8 cellular contexts compared by ENCODE assay signal in the genomic region with DNA sequence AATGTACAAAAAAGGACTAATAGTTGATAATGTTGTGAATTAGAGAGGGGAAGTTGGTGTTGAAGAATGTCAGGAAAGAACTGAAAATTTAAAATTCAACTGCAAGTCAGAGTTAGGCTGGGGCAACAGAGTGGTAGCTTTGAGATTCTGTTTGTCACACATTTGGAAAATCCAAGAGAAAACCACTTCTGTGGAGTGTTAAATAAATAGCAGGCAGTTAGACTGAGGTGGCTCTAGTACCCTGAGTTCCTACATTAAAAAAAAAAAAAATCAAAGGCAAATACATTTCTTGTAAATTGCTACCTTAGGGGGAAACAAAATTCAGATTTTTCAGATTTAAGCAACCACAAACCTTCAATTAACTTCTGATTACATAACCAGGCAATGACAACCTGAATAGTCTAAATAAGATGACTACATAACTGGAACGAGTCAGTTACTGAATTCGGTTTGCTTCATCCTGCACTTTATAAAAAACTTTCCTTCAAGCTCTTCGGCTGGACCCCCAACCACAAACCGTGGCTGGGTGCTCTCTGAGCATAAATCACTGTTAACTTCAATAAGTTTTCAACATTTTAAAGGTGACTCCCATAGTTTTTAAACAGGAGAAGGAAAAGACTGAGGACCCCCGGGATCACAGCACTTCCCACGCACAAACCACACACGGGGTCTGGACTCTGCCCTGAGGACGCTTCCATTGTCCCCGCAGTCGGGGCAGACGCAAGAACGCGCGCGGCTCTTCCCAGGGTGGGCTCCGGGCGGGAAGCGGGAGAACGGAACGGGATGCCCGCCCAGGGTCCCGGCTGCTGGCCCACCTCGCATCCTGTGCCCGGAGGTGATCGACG. TPM values are rescaled to one million over a fixed set of nuclear protein-coding genes. Genes with fewer than 3 reads are reported as not detected.
A peak's percentile ranks its signal among the peaks of the same experiment; 100 is the strongest.
DNase-seq lines count a peak whose midpoint lies in the region; TF ChIP-seq lines count a peak whose summit lies in the region.

No MANE protein-coding gene starts in this region.

- BruUV-seq in Caco-2 (replicated peaks; lab: Mats Ljungman, UMichigan), result no TSS peak

- H3K9me3 ChIP-seq in Caco-2, result peaks cover 6% of the 10 kb centered on the region; the same call in 1 of the 2 replicates
- H3K9me3 ChIP-seq in MG63, result peaks cover 6% of the 10 kb centered on the region; the same call in 1 of the 2 replicates
- H3K9me3 ChIP-seq in duodenal mucosa (ENCODE audit: control insufficient read depth in 1 of 2, low read length in 2 of 2), result peaks cover 0 to 3% of the 10 kb centered on the region in 2 donors
- H3K9me3 ChIP-seq in mucosa of rectum (ENCODE audit: control insufficient read depth in 2 of 2, low read length in 2 of 2), result no peaks in the 10 kb centered on the region

- H3K9me3 Mint-ChIP-seq in Caco-2 (ENCODE audit: unreplicated experiment), result no peaks in the 10 kb centered on the region

- H3K27me3 ChIP-seq in Caco-2 (replicated peaks; ENCODE audit: control insufficient read depth, insufficient read depth, low read length) (no peaks in the 10 kb centered on the region), MG63 (no peaks in the 10 kb centered on the region), duodenal mucosa (ENCODE audit: control insufficient read depth in 1 of 2, insufficient read depth in 2 of 2, low read length in 2 of 2) (no peaks in the 10 kb centered on the region), mucosa of rectum (ENCODE audit: control insufficient read depth in 2 of 2, insufficient read depth in 2 of 2, low read length in 2 of 2) (no peaks in the 10 kb centered on the region)

- H3K27ac ChIP-seq in duodenal mucosa (ENCODE audit: low read depth, low read length) (peak overlapping the region; percentile 63), mucosa of rectum (ENCODE audit: low read depth in 2 of 2, low read length in 2 of 2) (peak overlapping the region; percentile 56 to 69)

- peaks cover 4% of the 10 kb centered on the region for H3K36me3 Mint-ChIP-seq in Caco-2 (ENCODE audit: insufficient read depth, unreplicated experiment)

- H3K36me3 ChIP-seq in Caco-2 (ENCODE audit: control insufficient read depth, insufficient read depth, low read length) (no peaks in the 10 kb centered on the region), MG63 (peaks cover 26% of the 10 kb centered on the region), duodenal mucosa (ENCODE audit: control insufficient read depth in 1 of 2, insufficient read depth in 2 of 2, low read length in 2 of 2) (no peaks in the 10 kb centered on the region), mucosa of rectum (ENCODE audit: control insufficient read depth in 2 of 2, insufficient read depth in 2 of 2, low read length in 2 of 2) (no peaks in the 10 kb centered on the region)

- intact Hi-C loops in Caco-2 (cut with micrococcal nuclease; ENCODE audit: unreplicated experiment), result loop anchor here (1.0 kb wide), 1 partner anchor 14 kb away; no protein-coding TSS in a partner anchor

- peak overlapping the region; percentile 35 to 61 for H3K9ac ChIP-seq in duodenal mucosa (ENCODE audit: low read depth in 1 of 2, low read length in 2 of 2)
- H3K9ac ChIP-seq in mucosa of rectum (ENCODE audit: low read depth in 1 of 2, low read length in 2 of 2), result peak overlapping the region; percentile 72 to 77

- TF ChIP-seq CTCF in Caco-2 (IDR thresholded peaks at IDR 0.05; ENCODE audit: insufficient read depth in 1 of 2, low read depth in 1 of 2, low read length in 1 of 2, severe bottlenecking in 1 of 2, unreplicated experiment in 1 of 2), result no peak

- CTCF ChIA-PET in Caco-2 (lab: Charles Lee), result no interaction called here

- H3K4me1 Mint-ChIP-seq in Caco-2 (ENCODE audit: low read depth, unreplicated experiment), result no peaks in the 10 kb centered on the region

- no peaks in the 10 kb centered on the region for H3K4me1 ChIP-seq in Caco-2
- H3K4me1 ChIP-seq in duodenal mucosa (ENCODE audit: control insufficient read depth in 1 of 2, insufficient read depth in 2 of 2, low read length in 2 of 2), result peaks cover 0 to 4% of the 10 kb centered on the region in 2 donors
- H3K4me1 ChIP-seq in mucosa of rectum (ENCODE audit: control insufficient read depth in 2 of 2, insufficient read depth in 2 of 2, low read length in 2 of 2), result peaks cover 3 to 7% of the 10 kb centered on the region in 2 donors

- DNase-seq in Caco-2 (no peak), MG63 (no peak), SKM-1 (lab: John Stamatoyannopoulos, UW; ENCODE audit: unreplicated experiment) (no peak), HK-2 (ENCODE audit: unreplicated experiment) (no peak)
- DNase-seq in stimulated activated CD4-positive, alpha-beta T cell treated with anti-CD3 and anti-CD28 coated beads, Interleukin-2, amount 100 ng/mL, for 48 hours, result no peak
- DNase-seq in stimulated activated CD8-positive, alpha-beta memory T cell treated with anti-CD3 and anti-CD28 coated beads, Interleukin-4, amount 100 ng/mL, for 48 hours, result no peak

- no peaks in the 10 kb centered on the region for H3K27me3 Mint-ChIP-seq in Caco-2 (ENCODE audit: insufficient read depth, unreplicated experiment)

- no peak overlapping the region for H3K27ac Mint-ChIP-seq in Caco-2 (ENCODE audit: unreplicated experiment)

- H3K4me3 Mint-ChIP-seq in Caco-2 (ENCODE audit: unreplicated experiment), result peak overlapping the region; percentile 74

- H3K4me3 ChIP-seq in Caco-2 (ENCODE audit: low read depth, low read length), result peak overlapping the region; percentile 63
- H3K4me3 ChIP-seq in MG63, result peak overlapping the region; percentile 83
- peak overlapping the region; percentile 76 to 81 for H3K4me3 ChIP-seq in duodenal mucosa (ENCODE audit: low read depth in 1 of 2, low read length in 2 of 2)
- H3K4me3 ChIP-seq in mucosa of rectum (ENCODE audit: low read length in 2 of 2), result peak overlapping the region; percentile 90 to 95

- POLR2A ChIA-PET in Caco-2 (lab: Charles Lee), result interaction anchor here (2.2 kb wide), 1 partner anchor 13 kb away, joined by 12 read pairs; no protein-coding TSS in a partner anchor

RNA-seq across cellular contexts. Expression of a gene that starts 0.7 kb away (rescaled TPM):
- 1.8 and 2.5 TPM in 2 replicates for total RNA-seq in Caco-2 (2022)
- total RNA-seq in MG63 (2014; rRNA removed; shearing (Covaris generic); ENCODE audit: low replicate concordance), result 1.1 and 2.9 TPM in 2 replicates

RNA-seq across cellular contexts. Expression of a gene that starts 39.2 kb away (rescaled TPM):
- total RNA-seq in Caco-2 (2022), result 4.8 and 7.1 TPM in 2 replicates
- total RNA-seq in MG63 (2014; rRNA removed; shearing (Covaris generic); ENCODE audit: low replicate concordance), result 0.40 and 0.99 TPM in 2 replicates
